ENCODE assay signal across 10 cellular contexts in genomic region chrX:15930585-15930984, GRCh38.
DNase-seq lines count a peak whose midpoint lies in the region; ATAC-seq, FAIRE-seq and TF ChIP-seq lines count a peak whose summit lies in the region.
"Had no signal": no experiment of that assay in that cellular context is flagged by ENCODE, and none has a peak within 500 bp of the region (broad histone marks: within the 10 kb centered on the region; RNA-seq: fewer than 3 reads in every experiment).

No MANE protein-coding gene starts in this region.

- H3K9me3 ChIP-seq in CD4-positive, alpha-beta memory T cell (ENCODE audit: control insufficient read depth in 1 of 2, low read length in 2 of 2): no peaks in the 10 kb centered on the region
- H3K9me3 ChIP-seq: heart left ventricle had no signal

- DNase-seq in ACHN: peak; percentile 8
- peak; percentile 34 for DNase-seq in NCI-H748 (lab: John Stamatoyannopoulos, UW; ENCODE audit: unreplicated experiment)
- DNase-seq in fibroblast of gingiva (ENCODE audit: low read depth): peak; percentile 44
- DNase-seq in CD4-positive, alpha-beta memory T cell: no peak
- DNase-seq in cortex of kidney (lab: John Stamatoyannopoulos, UW): no peak
- no peak for DNase-seq in H54 (ENCODE audit: insufficient read length, low spot score)
- no peak for DNase-seq in activated CD4-positive, alpha-beta memory T cell treated with anti-CD3 and anti-CD28 coated beads, Interleukin-2, amount 10 ng/mL, durations not matched to agents 7 days and 5 days
- DNase-seq: heart left ventricle had no signal

- no peak overlapping the region for H3K4me3 Mint-ChIP-seq in CD4-positive, alpha-beta memory T cell
- no peak overlapping the region for H3K4me3 Mint-ChIP-seq in activated CD4-positive, alpha-beta memory T cell treated with anti-CD3 and anti-CD28 coated beads, Interleukin-2, amount 10 ng/mL, durations not matched to agents 7 days and 5 days

- H3K27ac ChIP-seq in CD4-positive, alpha-beta memory T cell (ENCODE audit: low read depth, low read length): no peak overlapping the region
- H3K27ac ChIP-seq: heart left ventricle had no signal

- CTCF ChIA-PET in CD4-positive, alpha-beta memory T cell (lab: Charles Lee; ENCODE audit: partially characterized antibody): no interaction called here
- CTCF ChIA-PET in activated CD4-positive, alpha-beta memory T cell treated with anti-CD3 and anti-CD28 coated beads, Interleukin-2, amount 10 ng/mL, durations not matched to agents 7 days and 5 days (lab: Charles Lee): no interaction called here

- no peaks in the 10 kb centered on the region for H3K4me1 ChIP-seq in CD4-positive, alpha-beta memory T cell (ENCODE audit: insufficient read depth, low read length)

- H3K4me3 ChIP-seq in CD4-positive, alpha-beta memory T cell (ENCODE audit: low read length in 2 of 2): no peak overlapping the region
- H3K4me3 ChIP-seq: heart left ventricle had no signal

- no peaks in the 10 kb centered on the region for H3K4me1 Mint-ChIP-seq in CD4-positive, alpha-beta memory T cell
- H3K4me1 Mint-ChIP-seq in activated CD4-positive, alpha-beta memory T cell treated with anti-CD3 and anti-CD28 coated beads, Interleukin-2, amount 10 ng/mL, durations not matched to agents 7 days and 5 days: no peaks in the 10 kb centered on the region

- H3K9me3 Mint-ChIP-seq in CD4-positive, alpha-beta memory T cell: no peaks in the 10 kb centered on the region
- H3K9me3 Mint-ChIP-seq in activated CD4-positive, alpha-beta memory T cell treated with anti-CD3 and anti-CD28 coated beads, Interleukin-2, amount 10 ng/mL, durations not matched to agents 7 days and 5 days: no peaks in the 10 kb centered on the region

- in situ Hi-C loops in ACHN (cut with HindIII; ENCODE audit: low pct_ligation_motif_present, low pct_unique_long_range_greater_than_20kb, low sequenced_read_pairs): no loop called here

- no peak for FAIRE-seq in H54 (lab: Jason Lieb, UNC)
- FAIRE-seq: G401.6 had no signal

- POLR2A ChIA-PET in CD4-positive, alpha-beta memory T cell (lab: Charles Lee; ENCODE audit: partially characterized antibody): no interaction called here
- POLR2A ChIA-PET in activated CD4-positive, alpha-beta memory T cell treated with anti-CD3 and anti-CD28 coated beads, Interleukin-2, amount 10 ng/mL, durations not matched to agents 7 days and 5 days (lab: Charles Lee): no interaction called here

- intact Hi-C loops in CD4-positive, alpha-beta memory T cell (cut with micrococcal nuclease): no loop called here

- no peak for TF ChIP-seq POLR2A in H54 (IDR thresholded peaks at IDR 0.05; ENCODE audit: low read depth, low read length)

- ATAC-seq in GM18511 (IDR thresholded peaks at IDR 0.05; ENCODE audit: unreplicated experiment): peak; percentile 44
- ATAC-seq: heart left ventricle had no signal

- H3K27me3 Mint-ChIP-seq in CD4-positive, alpha-beta memory T cell: peaks cover 10 to 13% of the 10 kb centered on the region in 2 donors
- peaks cover 18% of the 10 kb centered on the region for H3K27me3 Mint-ChIP-seq in activated CD4-positive, alpha-beta memory T cell treated with anti-CD3 and anti-CD28 coated beads, Interleukin-2, amount 10 ng/mL, durations not matched to agents 7 days and 5 days

- no peak overlapping the region for H3K27ac Mint-ChIP-seq in CD4-positive, alpha-beta memory T cell
- no peak overlapping the region for H3K27ac Mint-ChIP-seq in activated CD4-positive, alpha-beta memory T cell treated with anti-CD3 and anti-CD28 coated beads, Interleukin-2, amount 10 ng/mL, durations not matched to agents 7 days and 5 days

- no peaks in the 10 kb centered on the region for H3K36me3 Mint-ChIP-seq in CD4-positive, alpha-beta memory T cell
- H3K36me3 Mint-ChIP-seq in activated CD4-positive, alpha-beta memory T cell treated with anti-CD3 and anti-CD28 coated beads, Interleukin-2, amount 10 ng/mL, durations not matched to agents 7 days and 5 days (ENCODE audit: low read depth): no peaks in the 10 kb centered on the region

- no peaks in the 10 kb centered on the region for H3K36me3 ChIP-seq in CD4-positive, alpha-beta memory T cell (ENCODE audit: insufficient read depth, low read length)
- H3K36me3 ChIP-seq: heart left ventricle had no signal

- no peaks in the 10 kb centered on the region for H3K27me3 ChIP-seq in CD4-positive, alpha-beta memory T cell (ENCODE audit: insufficient read depth, low read length)

Comparison
In these comparisons a context has a peak if more than half of its experiments do, and no peak if none do; other contexts are left out.
1. DNase-seq: peak in ACHN (single experiment), NCI-H748 (single experiment) and fibroblast of gingiva (single experiment); none in CD4-positive, alpha-beta memory T cell (0 of 5), cortex of kidney (single experiment), H54 (single experiment) and activated CD4-positive, alpha-beta memory T cell treated with anti-CD3 and anti-CD28 coated beads, Interleukin-2, amount 10 ng/mL, durations not matched to agents 7 days and 5 days (single experiment).